1 cellular context compared by ENCODE assay signal in the genomic region with DNA sequence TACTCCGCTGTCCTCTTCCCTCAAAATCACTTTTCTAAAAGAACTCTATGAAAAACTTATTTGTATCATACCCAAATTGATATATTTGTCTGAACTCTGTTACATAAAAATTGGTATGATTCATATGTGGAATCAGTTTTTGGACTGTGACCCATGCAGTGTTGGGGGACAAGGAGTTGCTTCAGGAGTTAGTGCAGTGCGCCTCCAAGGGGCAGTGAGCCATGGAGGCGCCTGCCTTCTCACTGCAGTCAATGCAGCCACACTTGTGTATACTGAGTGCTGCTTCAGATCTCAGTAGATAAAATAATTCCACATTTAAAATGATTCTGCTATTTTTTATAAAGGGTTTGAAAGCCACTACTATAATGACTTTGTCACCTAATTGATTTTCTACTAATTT.
TF ChIP-seq lines count a peak whose summit lies in the region.

No MANE protein-coding gene starts in this region.

TF ChIP-seq in HepG2, 621 proteins besides CTCF, POLR2A, EP300 and RAD21:
- TF ChIP-seq CBFB (CRISPR knock-in tag; IDR thresholded peaks at IDR 0.05): no peak
- TF ChIP-seq, protein P1, sequence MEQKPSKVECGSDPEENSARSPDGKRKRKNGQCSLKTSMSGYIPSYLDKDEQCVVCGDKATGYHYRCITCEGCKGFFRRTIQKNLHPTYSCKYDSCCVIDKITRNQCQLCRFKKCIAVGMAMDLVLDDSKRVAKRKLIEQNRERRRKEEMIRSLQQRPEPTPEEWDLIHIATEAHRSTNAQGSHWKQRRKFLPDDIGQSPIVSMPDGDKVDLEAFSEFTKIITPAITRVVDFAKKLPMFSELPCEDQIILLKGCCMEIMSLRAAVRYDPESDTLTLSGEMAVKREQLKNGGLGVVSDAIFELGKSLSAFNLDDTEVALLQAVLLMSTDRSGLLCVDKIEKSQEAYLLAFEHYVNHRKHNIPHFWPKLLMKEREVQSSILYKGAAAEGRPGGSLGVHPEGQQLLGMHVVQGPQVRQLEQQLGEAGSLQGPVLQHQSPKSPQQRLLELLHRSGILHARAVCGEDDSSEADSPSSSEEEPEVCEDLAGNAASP (CRISPR knock-in tag; IDR thresholded peaks at IDR 0.05; ENCODE audit: borderline replicate concordance): no peak
- peak; percentile 35; the same call in 1 of the 2 replicates for TF ChIP-seq FOSL2 (CRISPR knock-in tag; IDR thresholded peaks at IDR 0.05)
- no peak for TF ChIP-seq ZNF879 (CRISPR knock-in tag; IDR thresholded peaks at IDR 0.05)
- TF ChIP-seq FOXP1 (IDR thresholded peaks at IDR 0.05): no peak
- no peak for TF ChIP-seq FOXP1 (CRISPR knock-in tag; IDR thresholded peaks at IDR 0.05)
- no peak for TF ChIP-seq RFXAP (CRISPR knock-in tag; IDR thresholded peaks at IDR 0.05; ENCODE audit: borderline replicate concordance)
- TF ChIP-seq RFX3 (CRISPR knock-in tag; IDR thresholded peaks at IDR 0.05): no peak
- TF ChIP-seq, protein P2, sequence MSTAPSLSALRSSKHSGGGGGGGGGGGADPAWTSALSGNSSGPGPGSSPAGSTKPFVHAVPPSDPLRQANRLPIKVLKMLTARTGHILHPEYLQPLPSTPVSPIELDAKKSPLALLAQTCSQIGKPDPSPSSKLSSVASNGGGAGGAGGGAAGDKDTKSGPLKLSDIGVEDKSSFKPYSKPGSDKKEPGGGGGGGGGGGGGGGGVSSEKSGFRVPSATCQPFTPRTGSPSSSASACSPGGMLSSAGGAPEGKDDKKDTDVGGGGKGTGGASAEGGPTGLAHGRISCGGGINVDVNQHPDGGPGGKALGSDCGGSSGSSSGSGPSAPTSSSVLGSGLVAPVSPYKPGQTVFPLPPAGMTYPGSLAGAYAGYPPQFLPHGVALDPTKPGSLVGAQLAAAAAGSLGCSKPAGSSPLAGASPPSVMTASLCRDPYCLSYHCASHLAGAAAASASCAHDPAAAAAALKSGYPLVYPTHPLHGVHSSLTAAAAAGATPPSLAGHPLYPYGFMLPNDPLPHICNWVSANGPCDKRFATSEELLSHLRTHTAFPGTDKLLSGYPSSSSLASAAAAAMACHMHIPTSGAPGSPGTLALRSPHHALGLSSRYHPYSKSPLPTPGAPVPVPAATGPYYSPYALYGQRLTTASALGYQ (CRISPR knock-in tag; IDR thresholded peaks at IDR 0.05): no peak
- no peak for TF ChIP-seq ZNF562 (CRISPR knock-in tag; IDR thresholded peaks at IDR 0.05; ENCODE audit: borderline replicate concordance)
- TF ChIP-seq HNF4A (CRISPR knock-in tag; IDR thresholded peaks at IDR 0.05): 0 out of 2 replicates have a peak, but pooled peaks have one; percentile 25
- TF ChIP-seq SP5 (CRISPR knock-in tag; IDR thresholded peaks at IDR 0.05; ENCODE audit: borderline replicate concordance, low read depth): no peak
- TF ChIP-seq SNAI1 (CRISPR knock-in tag; IDR thresholded peaks at IDR 0.05; ENCODE audit: borderline replicate concordance): no peak
- peak; percentile 60 for TF ChIP-seq STAG1 (CRISPR knock-in tag; IDR thresholded peaks at IDR 0.05)
- TF ChIP-seq NKX3-1 (CRISPR knock-in tag; IDR thresholded peaks at IDR 0.05): no peak
- TF ChIP-seq ZNF552 (CRISPR knock-in tag; IDR thresholded peaks at IDR 0.05; ENCODE audit: borderline replicate concordance): no peak
- TF ChIP-seq, protein P3, sequence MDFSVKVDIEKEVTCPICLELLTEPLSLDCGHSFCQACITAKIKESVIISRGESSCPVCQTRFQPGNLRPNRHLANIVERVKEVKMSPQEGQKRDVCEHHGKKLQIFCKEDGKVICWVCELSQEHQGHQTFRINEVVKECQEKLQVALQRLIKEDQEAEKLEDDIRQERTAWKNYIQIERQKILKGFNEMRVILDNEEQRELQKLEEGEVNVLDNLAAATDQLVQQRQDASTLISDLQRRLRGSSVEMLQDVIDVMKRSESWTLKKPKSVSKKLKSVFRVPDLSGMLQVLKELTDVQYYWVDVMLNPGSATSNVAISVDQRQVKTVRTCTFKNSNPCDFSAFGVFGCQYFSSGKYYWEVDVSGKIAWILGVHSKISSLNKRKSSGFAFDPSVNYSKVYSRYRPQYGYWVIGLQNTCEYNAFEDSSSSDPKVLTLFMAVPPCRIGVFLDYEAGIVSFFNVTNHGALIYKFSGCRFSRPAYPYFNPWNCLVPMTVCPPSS (IDR thresholded peaks at IDR 0.05): no peak
- 0 out of 2 replicates have a peak, but pooled peaks have one; percentile 22 for TF ChIP-seq SALL1 (CRISPR knock-in tag; IDR thresholded peaks at IDR 0.05)
